2 cellular contexts compared by ENCODE assay signal in genomic region chr5:111562566-111562965, GRCh38.
TF ChIP-seq lines count a peak whose summit lies in the region.

No MANE protein-coding gene starts in this region.

TF ChIP-seq in SK-N-SH, 30 proteins besides CTCF, POLR2A, EP300 and RAD21 (continued from another document):
- TF ChIP-seq FOSL2 (IDR thresholded peaks at IDR 0.05; ENCODE audit: borderline replicate concordance, low read depth) (no peak), SMC3 (IDR thresholded peaks at IDR 0.05; ENCODE audit: low read depth, low read length) (no peak), YY1 (IDR thresholded peaks at IDR 0.05; ENCODE audit: low read depth) (no peak), NRF1 (IDR thresholded peaks at IDR 0.05; ENCODE audit: low read depth, low read length) (no peak), JUND (IDR thresholded peaks at IDR 0.05) (no peak)

TF ChIP-seq in SK-N-SH treated with all-trans-retinoic acid at 6 μM for 48 hours, 23 proteins besides CTCF, POLR2A, EP300 and RAD21 (continued from another document):
- no peak for TF ChIP-seq ZFP3 (CRISPR knock-in tag; IDR thresholded peaks at IDR 0.05)
- no peak for TF ChIP-seq ZNF565 (CRISPR knock-in tag; conservative IDR thresholded peaks at IDR 0.05; ENCODE audit: low read depth)
- TF ChIP-seq ZFP30 (CRISPR knock-in tag; IDR thresholded peaks at IDR 0.05), result no peak
- TF ChIP-seq TSHZ2 (CRISPR knock-in tag; IDR thresholded peaks at IDR 0.05), result no peak
- TF ChIP-seq GLIS3 (CRISPR knock-in tag; IDR thresholded peaks at IDR 0.05), result no peak
